Comparison of ENCODE assay signal across 19 cellular contexts in the genomic region with DNA sequence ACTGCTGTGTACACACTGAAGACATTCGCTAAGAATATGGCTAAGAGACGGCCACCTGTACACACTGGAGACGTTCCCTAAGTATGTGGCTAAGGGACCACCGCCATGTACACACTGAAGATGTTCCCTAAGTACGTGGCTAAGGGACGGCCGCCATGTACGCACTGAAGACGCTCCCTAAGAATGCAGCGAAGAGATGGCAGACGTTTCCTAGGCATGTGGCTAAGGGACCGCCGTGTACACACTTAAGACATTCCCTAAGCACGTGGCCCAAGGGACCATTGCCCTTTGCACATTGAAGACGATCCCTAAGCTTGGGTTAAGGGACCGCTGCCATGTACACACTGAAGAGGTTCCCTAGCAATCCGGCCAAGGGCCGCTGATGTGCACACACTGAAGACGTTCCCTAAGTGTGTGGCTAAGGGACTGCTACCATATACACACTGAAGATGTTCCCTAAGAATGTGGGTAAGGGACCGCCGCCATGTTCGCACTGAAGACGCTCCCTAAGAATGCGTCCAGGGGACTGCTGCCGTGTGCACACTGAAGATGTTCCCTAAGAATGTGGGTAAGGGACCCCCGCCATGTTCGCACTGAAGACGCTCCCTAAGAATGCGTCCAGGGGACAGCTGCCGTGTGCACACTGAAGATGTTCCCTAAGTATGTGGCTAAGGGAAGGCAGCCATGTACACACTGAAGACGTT. TPM values are rescaled to one million over a fixed set of nuclear protein-coding genes. Genes with fewer than 3 reads are reported as not detected.
DNase-seq lines count a peak whose midpoint lies in the region; TF ChIP-seq lines count a peak whose summit lies in the region.
"Had no signal": no experiment of that assay in that cellular context is flagged by ENCODE, and none has a peak within 500 bp of the region (broad histone marks: within the 10 kb centered on the region; RNA-seq: fewer than 3 reads in every experiment).

No MANE protein-coding gene starts in this region.

- no peaks in the 10 kb centered on the region for H3K9me2 ChIP-seq in OCI-LY1 (ENCODE audit: low read depth, low read length)

- TF ChIP-seq CTCF in GM06990 (IDR thresholded peaks at IDR 0.05; ENCODE audit: insufficient read depth, low read length, poor library complexity, severe bottlenecking) = no peak
- no peak for TF ChIP-seq CTCF in OCI-LY1 (IDR thresholded peaks at IDR 0.05; ENCODE audit: low read length)
- TF ChIP-seq CTCF in testis (IDR thresholded peaks at IDR 0.05) = no peak

- peak; percentile 35 for DNase-seq in GM06990 (ENCODE audit: extremely low read depth, insufficient read length)
- DNase-seq in cerebellar cortex (ENCODE audit: low spot score) = peak; percentile 91
- DNase-seq in testis = peak; percentile 76
- DNase-seq in activated gamma-delta T cell (lab: John Stamatoyannopoulos, UW) = no peak
- no peak for DNase-seq in NCI-H2227 treated with DMSO at 0.1 percent for 48 hours (lab: John Stamatoyannopoulos, UW)
- no peak for DNase-seq in COLO668 (lab: John Stamatoyannopoulos, UW; ENCODE audit: unreplicated experiment)
- DNase-seq: AML-193, Calu3, foreskin keratinocyte, GF-D8, NCI-H146, NCI-H82, T-helper 9 cell had no signal

- H3K79me2 ChIP-seq in OCI-LY1 (ENCODE audit: insufficient read depth, low read length) = peaks cover 19% of the 10 kb centered on the region; the same call in 1 of the 2 replicates

- H3K4me2 ChIP-seq in OCI-LY1 (ENCODE audit: low read length) = no peak overlapping the region
- H3K4me2 ChIP-seq: hepatocyte had no signal

- H3K4me1 ChIP-seq in OCI-LY1 (ENCODE audit: insufficient read depth, low read length, severe bottlenecking) = peaks cover 19% of the 10 kb centered on the region
- peaks cover 9% of the 10 kb centered on the region for H3K4me1 ChIP-seq in testis
- H3K4me1 ChIP-seq: breast epithelium, foreskin keratinocyte, parathyroid adenoma had no signal

- intact Hi-C loops in testis (cut with DNase I; ENCODE audit: low total_unique reads) = no loop called here

- H3K4me3 ChIP-seq in GM06990 (replicated peaks; ENCODE audit: low read depth, low read length) (no peak overlapping the region), OCI-LY1 (ENCODE audit: low read depth, low read length, poor library complexity, severe bottlenecking) (peak overlapping the region; percentile 32), testis (peak overlapping the region; percentile 6 to 10)
- H3K4me3 ChIP-seq: breast epithelium, hepatocyte, SK-N-MC, thoracic aorta had no signal

- H3K27me3 ChIP-seq in GM06990 (replicated peaks; ENCODE audit: control insufficient read depth, insufficient read depth, low read length) = no peaks in the 10 kb centered on the region
- H3K27me3 ChIP-seq in OCI-LY1 (ENCODE audit: insufficient read depth, low read length) = no peaks in the 10 kb centered on the region
- H3K27me3 ChIP-seq in testis = no peaks in the 10 kb centered on the region
- H3K27me3 ChIP-seq: breast epithelium, foreskin keratinocyte, hepatocyte had no signal

- TF ChIP-seq POLR2A in testis (IDR thresholded peaks at IDR 0.05) = no peak

- H3K27ac ChIP-seq in OCI-LY1 (ENCODE audit: low read depth, low read length, poor library complexity, severe bottlenecking) (peak overlapping the region; percentile 3), testis (no peak overlapping the region)
- H3K27ac ChIP-seq: breast epithelium, foreskin keratinocyte, hepatocyte, parathyroid adenoma, SK-N-MC, thoracic aorta had no signal

- no peaks in the 10 kb centered on the region for H3K36me3 ChIP-seq in GM06990 (ENCODE audit: control insufficient read depth, insufficient read depth, low read length)
- H3K36me3 ChIP-seq in OCI-LY1 (ENCODE audit: insufficient read depth, low read length) = no peaks in the 10 kb centered on the region
- no peaks in the 10 kb centered on the region for H3K36me3 ChIP-seq in testis (ENCODE audit: low read depth, missing control alignments)
- H3K36me3 ChIP-seq: breast epithelium, thoracic aorta had no signal

- H4K20me1 ChIP-seq in OCI-LY1 (ENCODE audit: insufficient read depth, low read length) = no peaks in the 10 kb centered on the region

- H2AFZ ChIP-seq in OCI-LY1 (ENCODE audit: low read length) = no peak overlapping the region
- H2AFZ ChIP-seq: hepatocyte, parathyroid adenoma had no signal

- no peak overlapping the region for H3K9ac ChIP-seq in OCI-LY1 (ENCODE audit: low read length)
- H3K9ac ChIP-seq: parathyroid adenoma had no signal

- WGBS in testis, 2 donors = 52 to 68% methylated on average over 18 to 30 of the region's 31 CpGs

- no peaks in the 10 kb centered on the region for H3F3A ChIP-seq in OCI-LY1 (ENCODE audit: insufficient read depth, low read length)

- H3K9me3 ChIP-seq in OCI-LY1 (ENCODE audit: low read length) (no peaks in the 10 kb centered on the region), testis (no peaks in the 10 kb centered on the region)
- H3K9me3 ChIP-seq: breast epithelium, thoracic aorta had no signal

RNA-seq across cellular contexts. Expression of a gene that starts 36.7 kb away (rescaled TPM):
- total RNA-seq in testis = 10 to 100 TPM; 29.2 to 31.3 TPM
- 15.3 TPM for polyA plus RNA-seq in testis (ENCODE audit: insufficient read depth, low read depth, low replicate concordance)

RNA-seq across cellular contexts. Expression of a gene that starts 36.7 kb away (rescaled TPM):
- total RNA-seq in testis = 10 to 100 TPM; 47.2 to 77.0 TPM
- polyA plus RNA-seq in testis (ENCODE audit: insufficient read depth, low read depth, low replicate concordance) = 24.2 TPM

Comparison
In these comparisons a context has a peak if more than half of its experiments do, and no peak if none do; other contexts are left out.
1. DNase-seq: peak in GM06990 (single experiment), cerebellar cortex (single experiment) and testis (single experiment); none in activated gamma-delta T cell (single experiment), NCI-H2227 treated with DMSO at 0.1 percent for 48 hours (single experiment) and COLO668 (single experiment).